ENCODE assay signal across 14 cellular contexts in the genomic region with DNA sequence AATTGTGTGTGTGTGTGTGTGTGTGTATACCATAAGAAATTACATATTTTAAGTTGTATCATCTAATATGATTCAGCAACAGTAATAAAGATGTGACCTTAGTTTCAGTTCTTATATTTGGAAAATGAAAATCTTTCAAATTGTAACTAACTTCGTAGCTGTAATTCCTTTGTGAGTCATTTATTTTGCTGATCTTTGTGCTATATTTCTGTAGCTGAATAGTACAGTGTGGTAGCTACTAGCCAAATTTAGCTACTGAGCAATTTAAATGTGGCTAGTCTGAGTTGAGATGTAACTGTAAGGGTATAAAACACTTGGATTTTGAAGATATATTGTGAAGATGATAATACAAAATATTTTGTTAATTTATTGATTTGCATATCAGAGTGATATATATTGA.
DNase-seq lines count a peak whose midpoint lies in the region; ATAC-seq, FAIRE-seq and TF ChIP-seq lines count a peak whose summit lies in the region.
"Had no signal": no experiment of that assay in that cellular context is flagged by ENCODE, and none has a peak within 500 bp of the region (broad histone marks: within the 10 kb centered on the region; RNA-seq: fewer than 3 reads in every experiment).

No MANE protein-coding gene starts in this region.

- H3K36me3 Mint-ChIP-seq in activated B cell treated with CpG ODN at 0.5 μM for 24 hours (ENCODE audit: low read depth) = peaks cover 31% of the 10 kb centered on the region

- FAIRE-seq in frontal cortex (lab: Jason Lieb, UNC) = peak; percentile 81

- ATAC-seq in GM18511 (IDR thresholded peaks at IDR 0.05; ENCODE audit: unreplicated experiment) (peak; percentile 52), activated B cell treated with CpG ODN at 0.5 μM for 24 hours (ENCODE audit: low read depth) (peak; percentile 31), GM18519 (IDR thresholded peaks at IDR 0.05; ENCODE audit: low FRiP score, unreplicated experiment) (no peak), left colon (no peak)

- CTCF ChIA-PET in activated B cell treated with CpG ODN at 0.5 μM for 24 hours (lab: Charles Lee) = no interaction called here

- TF ChIP-seq CTCF in AG09309 (IDR thresholded peaks at IDR 0.05; ENCODE audit: control insufficient read depth, insufficient read depth, low read depth, low read length, missing control alignments) = no peak
- TF ChIP-seq CTCF in activated B cell treated with CpG ODN at 0.5 μM for 24 hours (IDR thresholded peaks at IDR 0.05) = no peak

- no peak overlapping the region for H3K27ac Mint-ChIP-seq in activated B cell treated with CpG ODN at 0.5 μM for 24 hours
- H3K27ac Mint-ChIP-seq: CD4-positive, CD25-positive, alpha-beta regulatory T cell had no signal

- H3K4me3 ChIP-seq in AG09309 (ENCODE audit: control insufficient read depth, low read depth, low read length) = no peak overlapping the region
- H3K4me3 ChIP-seq: hepatocyte, suprapubic skin had no signal

- H3K4me1 Mint-ChIP-seq in activated B cell treated with CpG ODN at 0.5 μM for 24 hours = peaks cover 24% of the 10 kb centered on the region
- H3K4me1 Mint-ChIP-seq: neural crest cell had no signal

- intact Hi-C loops in activated B cell treated with CpG ODN at 0.5 μM for 24 hours (cut with micrococcal nuclease) = no loop called here
- intact Hi-C loops in left colon (cut with DNase I, micrococcal nuclease) = no loop called here

- DNase-seq in AG09309 (ENCODE audit: low read depth) = peak; percentile 7
- DNase-seq in activated B cell treated with CpG ODN at 0.5 μM for 24 hours = no peak
- no peak for DNase-seq in frontal cortex (ENCODE audit: low spot score in 2 of 2)
- no peak for DNase-seq in DMS79 (lab: John Stamatoyannopoulos, UW)
- no peak for DNase-seq in activated CD8-positive, alpha-beta memory T cell treated with anti-CD3 and anti-CD28 coated beads, Interleukin-2, amount 50 U/mL, for 4 hours
- no peak for DNase-seq in left colon
- DNase-seq: CD4-positive, CD25-positive, alpha-beta regulatory T cell; GDM1; NCI-H2029 had no signal

- H3K4me3 Mint-ChIP-seq in activated B cell treated with CpG ODN at 0.5 μM for 24 hours = no peak overlapping the region
- H3K4me3 Mint-ChIP-seq: CD4-positive, CD25-positive, alpha-beta regulatory T cell; neural crest cell had no signal

- no peaks in the 10 kb centered on the region for H3K27me3 Mint-ChIP-seq in activated B cell treated with CpG ODN at 0.5 μM for 24 hours
- H3K27me3 Mint-ChIP-seq: CD4-positive, CD25-positive, alpha-beta regulatory T cell had no signal

- POLR2A ChIA-PET in activated B cell treated with CpG ODN at 0.5 μM for 24 hours (lab: Charles Lee) = interaction anchor here (0.7 to 1.0 kb wide), 2 partner anchors 116 to 554 kb away, joined by 3 to 6 read pairs; a partner anchor contains a TSS

- no peaks in the 10 kb centered on the region for H3K9me3 Mint-ChIP-seq in activated B cell treated with CpG ODN at 0.5 μM for 24 hours
- H3K9me3 Mint-ChIP-seq: CD4-positive, CD25-positive, alpha-beta regulatory T cell; neural crest cell had no signal

Comparison
In these comparisons a context has a peak if more than half of its experiments do, and no peak if none do; other contexts are left out.
1. ATAC-seq: peak in GM18511 (single experiment) and activated B cell treated with CpG ODN at 0.5 μM for 24 hours (single experiment); none in GM18519 (single experiment) and left colon (single experiment).